Comparison of ENCODE assay signal across 18 cellular contexts in the genomic region with DNA sequence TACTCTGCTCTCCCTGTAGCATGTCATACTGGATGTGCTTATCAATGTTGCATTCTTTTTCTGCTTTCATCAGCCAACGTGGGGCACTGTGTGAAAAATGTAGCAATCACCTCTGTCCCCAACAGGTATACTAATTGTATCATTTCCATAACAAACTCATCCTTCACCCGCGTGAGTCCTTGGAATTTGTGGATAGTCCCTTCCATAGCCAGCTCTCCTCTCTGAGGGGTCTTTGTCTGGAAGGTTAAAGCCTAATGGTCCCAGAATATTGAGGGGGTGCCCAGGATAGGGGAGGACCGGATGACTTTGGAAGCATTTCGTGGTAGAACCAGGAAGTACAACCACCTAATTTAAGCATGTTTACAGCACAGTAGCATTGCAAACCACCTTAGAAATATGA.
DNase-seq lines count a peak whose midpoint lies in the region; ATAC-seq, FAIRE-seq and TF ChIP-seq lines count a peak whose summit lies in the region.
"Had no signal": no experiment of that assay in that cellular context is flagged by ENCODE, and none has a peak within 500 bp of the region (broad histone marks: within the 10 kb centered on the region; RNA-seq: fewer than 3 reads in every experiment).

No MANE protein-coding gene starts in this region.

- no peaks in the 10 kb centered on the region for H3K9me2 ChIP-seq in GM23248 (ENCODE audit: insufficient read depth)

- H3K4me2 ChIP-seq in GM23248 (ENCODE audit: unreplicated experiment): peak overlapping the region; percentile 99

- WGBS in GM23248 (ENCODE audit: low coverage in 1 of 2, low lambda C conversion rate in 2 of 2, missing lambda C conversion rate in 2 of 2), 2 experiments: 58 to 60% methylated on average over 5 of the region's 5 CpGs

- H3K9me3 ChIP-seq in CD4-positive, CD25-positive, alpha-beta regulatory T cell (ENCODE audit: control insufficient read depth in 2 of 2, low read length in 2 of 2): no peaks in the 10 kb centered on the region
- no peaks in the 10 kb centered on the region for H3K9me3 ChIP-seq in GM23248 (ENCODE audit: low read depth)
- H3K9me3 ChIP-seq: lower lobe of right lung, right atrium auricular region had no signal

- FAIRE-seq in urothelium cell line (lab: Jason Lieb, UNC): no peak
- FAIRE-seq: endothelial cell of umbilical vein, K562, RCC 7860 had no signal

- no peaks in the 10 kb centered on the region for H3K36me3 Mint-ChIP-seq in CD4-positive, CD25-positive, alpha-beta regulatory T cell
- no peaks in the 10 kb centered on the region for H3K36me3 Mint-ChIP-seq in activated T-helper 1 cell treated with anti-CD3 and anti-CD28 coated beads, Interleukin-12 subunit alpha, Interleukin-12 subunit beta, Interleukin-2, Interleukin-4 antibody, amounts not matched to agents 30 ng/mL and 10 ng/mL and 1 ng/mL, durations not matched to agents 14 hours and 24 hours and 36 hours (ENCODE audit: low read depth)
- H3K36me3 Mint-ChIP-seq in mesothelial cell of epicardium: no peaks in the 10 kb centered on the region

- no peaks in the 10 kb centered on the region for H3K36me3 ChIP-seq in CD4-positive, CD25-positive, alpha-beta regulatory T cell (ENCODE audit: control insufficient read depth, insufficient read depth, low read length)
- H3K36me3 ChIP-seq in GM23248 (ENCODE audit: low read depth): no peaks in the 10 kb centered on the region
- H3K36me3 ChIP-seq: lower lobe of right lung, right atrium auricular region had no signal

- H3K27me3 Mint-ChIP-seq in CD4-positive, CD25-positive, alpha-beta regulatory T cell: peaks cover 4% of the 10 kb centered on the region
- H3K27me3 Mint-ChIP-seq in activated T-helper 1 cell treated with anti-CD3 and anti-CD28 coated beads, Interleukin-12 subunit alpha, Interleukin-12 subunit beta, Interleukin-2, Interleukin-4 antibody, amounts not matched to agents 30 ng/mL and 10 ng/mL and 1 ng/mL, durations not matched to agents 14 hours and 24 hours and 36 hours (ENCODE audit: insufficient read depth): peaks cover 13% of the 10 kb centered on the region
- peaks cover 15% of the 10 kb centered on the region for H3K27me3 Mint-ChIP-seq in mesothelial cell of epicardium (ENCODE audit: low read depth)

- in situ Hi-C loops in GM23248 (cut with MboI): no loop called here

- no peak for DNase-seq in CD4-positive, CD25-positive, alpha-beta regulatory T cell
- DNase-seq in GM23248 (no peak), mesothelial cell of epicardium (ENCODE audit: low spot score in 2 of 2, unreplicated experiment in 2 of 2) (no peak), RKO (ENCODE audit: low spot score) (no peak), urothelium cell line (ENCODE audit: low spot score) (no peak)
- no peak for DNase-seq in activated T-helper 1 cell treated with anti-CD3 and anti-CD28 coated beads, Interleukin-12 subunit alpha, Interleukin-12 subunit beta, Interleukin-2, Interleukin-4 antibody, amounts not matched to agents 30 ng/mL and 10 ng/mL and 1 ng/mL, durations not matched to agents 14 hours and 24 hours and 36 hours (ENCODE audit: low spot score)
- DNase-seq: foreskin melanocyte, lower lobe of right lung, NCI-H1105 treated with DMSO at 0.1 percent for 48 hours, NCI-H2171 treated with DMSO at 0.1 percent for 48 hours, NCI-H82 had no signal

- peak overlapping the region; percentile 84; the same call in 1 of the 2 replicates for H3K9ac ChIP-seq in GM23248

- no peaks in the 10 kb centered on the region for H3K9me3 Mint-ChIP-seq in CD4-positive, CD25-positive, alpha-beta regulatory T cell
- no peaks in the 10 kb centered on the region for H3K9me3 Mint-ChIP-seq in activated T-helper 1 cell treated with anti-CD3 and anti-CD28 coated beads, Interleukin-12 subunit alpha, Interleukin-12 subunit beta, Interleukin-2, Interleukin-4 antibody, amounts not matched to agents 30 ng/mL and 10 ng/mL and 1 ng/mL, durations not matched to agents 14 hours and 24 hours and 36 hours
- no peaks in the 10 kb centered on the region for H3K9me3 Mint-ChIP-seq in mesothelial cell of epicardium
- H3K9me3 Mint-ChIP-seq: activated T-helper 2 cell treated with anti-CD3 and anti-CD28 coated beads, Interferon-gamma antibody, Interleukin-2, Interleukin-4, amounts not matched to agents 10 μg/mL and 5 μg/mL and 100 μg/mL, durations not matched to agents 14 hours and 24 hours and 36 hours had no signal

- no peaks in the 10 kb centered on the region for H3K27me3 ChIP-seq in CD4-positive, CD25-positive, alpha-beta regulatory T cell (ENCODE audit: control insufficient read depth, insufficient read depth, low read length)
- H3K27me3 ChIP-seq in GM23248 (replicated peaks; ENCODE audit: insufficient read depth): no peaks in the 10 kb centered on the region; the same call in 1 of the 2 replicates
- H3K27me3 ChIP-seq: right atrium auricular region had no signal

- no peak for TF ChIP-seq CTCF in mesothelial cell of epicardium (IDR thresholded peaks at IDR 0.05; ENCODE audit: unreplicated experiment)

- H3K79me2 ChIP-seq in GM23248 (ENCODE audit: insufficient read depth): no peaks in the 10 kb centered on the region

- peaks cover 23% of the 10 kb centered on the region for H3K4me1 ChIP-seq in CD4-positive, CD25-positive, alpha-beta regulatory T cell (ENCODE audit: control insufficient read depth, insufficient read depth, low read length, poor library complexity, severe bottlenecking)
- peaks cover 14% of the 10 kb centered on the region for H3K4me1 ChIP-seq in GM23248 (ENCODE audit: insufficient read depth)

- intact Hi-C loops in activated T-helper 1 cell treated with anti-CD3 and anti-CD28 coated beads, Interleukin-12 subunit alpha, Interleukin-12 subunit beta, Interleukin-2, Interleukin-4 antibody, amounts not matched to agents 30 ng/mL and 10 ng/mL and 1 ng/mL, durations not matched to agents 14 hours and 24 hours and 36 hours (cut with micrococcal nuclease): loop anchor here (5.0 to 10.0 kb wide), 3 partner anchors 211 to 436 kb away; partner anchors contain the start of gene ANXA2

- H4K20me1 ChIP-seq in GM23248 (ENCODE audit: insufficient read depth): no peaks in the 10 kb centered on the region

- peak overlapping the region; percentile 93 to 99 (median 96) for H3K27ac Mint-ChIP-seq in CD4-positive, CD25-positive, alpha-beta regulatory T cell
- H3K27ac Mint-ChIP-seq in activated T-helper 1 cell treated with anti-CD3 and anti-CD28 coated beads, Interleukin-12 subunit alpha, Interleukin-12 subunit beta, Interleukin-2, Interleukin-4 antibody, amounts not matched to agents 30 ng/mL and 10 ng/mL and 1 ng/mL, durations not matched to agents 14 hours and 24 hours and 36 hours: no peak overlapping the region
- H3K27ac Mint-ChIP-seq in mesothelial cell of epicardium: no peak overlapping the region

- H3K4me3 ChIP-seq in CD4-positive, CD25-positive, alpha-beta regulatory T cell (ENCODE audit: low read depth, low read length): peak overlapping the region; percentile 7
- no peak overlapping the region for H3K4me3 ChIP-seq in GM23248
- H3K4me3 ChIP-seq: K562 had no signal

- ATAC-seq in CD4-positive, CD25-positive, alpha-beta regulatory T cell (ENCODE audit: low read depth in 2 of 2): no peak
- ATAC-seq in HG02870 (IDR thresholded peaks at IDR 0.05; ENCODE audit: unreplicated experiment): no peak
- ATAC-seq in GM18909 (IDR thresholded peaks at IDR 0.05; ENCODE audit: poor library complexity, unreplicated experiment): no peak
- ATAC-seq: K562 had no signal

- peaks cover 12% of the 10 kb centered on the region for H3F3A ChIP-seq in GM23248 (ENCODE audit: insufficient read depth)

- peaks cover 17 to 47% (median 35%) of the 10 kb centered on the region in 4 donors for H3K4me1 Mint-ChIP-seq in CD4-positive, CD25-positive, alpha-beta regulatory T cell
- peaks cover 57% of the 10 kb centered on the region for H3K4me1 Mint-ChIP-seq in activated T-helper 1 cell treated with anti-CD3 and anti-CD28 coated beads, Interleukin-12 subunit alpha, Interleukin-12 subunit beta, Interleukin-2, Interleukin-4 antibody, amounts not matched to agents 30 ng/mL and 10 ng/mL and 1 ng/mL, durations not matched to agents 14 hours and 24 hours and 36 hours (ENCODE audit: low read depth)
- H3K4me1 Mint-ChIP-seq in mesothelial cell of epicardium: peaks cover 30% of the 10 kb centered on the region

- H3K4me3 Mint-ChIP-seq in CD4-positive, CD25-positive, alpha-beta regulatory T cell: peak overlapping the region; percentile 87 to 95 (median 92)
- H3K4me3 Mint-ChIP-seq in activated T-helper 1 cell treated with anti-CD3 and anti-CD28 coated beads, Interleukin-12 subunit alpha, Interleukin-12 subunit beta, Interleukin-2, Interleukin-4 antibody, amounts not matched to agents 30 ng/mL and 10 ng/mL and 1 ng/mL, durations not matched to agents 14 hours and 24 hours and 36 hours: peak overlapping the region; percentile 6
- peak overlapping the region; percentile 74 for H3K4me3 Mint-ChIP-seq in mesothelial cell of epicardium

- H2AFZ ChIP-seq in GM23248: peak overlapping the region; percentile 96; the same call in 1 of the 2 replicates

- no peak overlapping the region for H3K27ac ChIP-seq in CD4-positive, CD25-positive, alpha-beta regulatory T cell (ENCODE audit: insufficient read depth, low read length, poor library complexity, severe bottlenecking)
- no peak overlapping the region for H3K27ac ChIP-seq in GM23248

Comparison
In these comparisons a context has a peak if more than half of its experiments do, and no peak if none do; other contexts are left out.
1. H3K27ac Mint-ChIP-seq: peak in CD4-positive, CD25-positive, alpha-beta regulatory T cell (3 of 3); none in activated T-helper 1 cell treated with anti-CD3 and anti-CD28 coated beads, Interleukin-12 subunit alpha, Interleukin-12 subunit beta, Interleukin-2, Interleukin-4 antibody, amounts not matched to agents 30 ng/mL and 10 ng/mL and 1 ng/mL, durations not matched to agents 14 hours and 24 hours and 36 hours (single experiment) and mesothelial cell of epicardium (single experiment).
2. H3K4me3 Mint-ChIP-seq: peak in every context shown above with its lines; median percentile 92 in CD4-positive, CD25-positive, alpha-beta regulatory T cell; 74 in mesothelial cell of epicardium; 6 in activated T-helper 1 cell treated with anti-CD3 and anti-CD28 coated beads, Interleukin-12 subunit alpha, Interleukin-12 subunit beta, Interleukin-2, Interleukin-4 antibody, amounts not matched to agents 30 ng/mL and 10 ng/mL and 1 ng/mL, durations not matched to agents 14 hours and 24 hours and 36 hours.